In the genomic region with DNA sequence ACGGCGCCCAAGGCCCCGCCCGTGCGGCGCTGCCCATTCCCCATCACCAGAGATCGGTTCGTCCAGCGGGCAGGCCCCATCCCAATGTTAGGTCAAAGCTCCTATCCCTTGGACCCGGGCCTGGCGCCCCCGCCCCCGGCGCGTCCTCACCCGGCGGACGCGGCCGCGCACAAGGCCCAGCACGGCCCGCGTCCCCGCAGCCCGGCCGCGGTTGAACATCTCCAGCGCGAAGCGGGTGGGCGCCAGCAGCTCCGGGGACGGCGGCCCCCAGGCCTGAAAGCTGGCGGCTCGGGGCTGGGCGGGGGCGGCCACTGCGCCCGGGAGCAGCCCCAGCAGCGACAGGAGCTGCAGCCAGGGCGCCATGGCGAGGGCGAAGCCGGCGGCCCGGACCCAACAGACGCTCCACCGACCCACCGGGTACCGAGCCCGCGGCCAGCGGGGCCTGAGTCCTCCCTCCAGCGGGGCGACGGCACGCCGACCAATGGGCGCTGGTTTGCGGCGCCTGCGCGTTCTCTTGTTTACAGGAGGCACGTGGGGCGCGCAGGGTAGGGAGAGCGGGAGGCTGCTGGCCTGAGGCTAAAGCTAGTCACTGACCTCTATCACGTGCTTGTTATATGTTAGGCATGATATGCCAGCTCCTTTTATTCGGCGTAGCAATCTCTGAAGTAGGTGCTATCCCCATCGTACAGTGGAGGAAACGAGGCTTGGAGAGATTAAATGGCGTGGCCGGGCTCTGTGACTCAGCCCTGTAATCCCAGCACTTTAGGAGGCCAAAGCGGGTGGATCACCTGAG, we compare ENCODE assay signal across 8 cellular contexts. TPM values are rescaled to one million over a fixed set of nuclear protein-coding genes. Genes with fewer than 3 reads are reported as not detected.
DNase-seq lines count a peak whose midpoint lies in the region; ATAC-seq and TF ChIP-seq lines count a peak whose summit lies in the region.

A gene (minus strand): TSS at position 483 of the 793 bp plus-strand sequence. CDS start 120 bp downstream, at position 363.

- TF ChIP-seq CTCF in ascending aorta (IDR thresholded peaks at IDR 0.05) (no peak), right atrium auricular region (IDR thresholded peaks at IDR 0.05) (no peak), gastrocnemius medialis (IDR thresholded peaks at IDR 0.05 in 4 of 5, conservative IDR thresholded peaks at IDR 0.05 in 1 of 5) (no peak)

- H3K36me3 ChIP-seq in ascending aorta = peaks cover 0 to 5% of the 10 kb centered on the region in 2 donors
- peaks cover 9% of the 10 kb centered on the region for H3K36me3 ChIP-seq in right atrium auricular region
- peaks cover 0 to 12% of the 10 kb centered on the region in 2 donors for H3K36me3 ChIP-seq in gastrocnemius medialis

- DNase-seq in GM03348 (ENCODE audit: low spot score) (peak; percentile 99), NCI-H1092 (lab: John Stamatoyannopoulos, UW) (peak; percentile 72), T1000 (lab: John Stamatoyannopoulos, UW) (peak; percentile 61), ascending aorta (ENCODE audit: low spot score in 2 of 2) (peak; percentile 40 to 89), right atrium auricular region (ENCODE audit: low spot score) (peak; percentile 83), gastrocnemius medialis (peak; percentile 89 to 91)

- H3K4me3 ChIP-seq in ascending aorta (peak within 1 kb of the TSS; percentile 63 to 70), right atrium auricular region (peak within 1 kb of the TSS; percentile 46 to 68), gastrocnemius medialis (peak within 1 kb of the TSS; percentile 56 to 77 (median 66))

- H3K4me1 ChIP-seq in ascending aorta (peaks cover 3 to 5% of the 10 kb centered on the region in 2 donors), right atrium auricular region (peaks cover 0 to 14% of the 10 kb centered on the region in 2 donors), gastrocnemius medialis (peaks cover 5 to 11% of the 10 kb centered on the region in 2 donors)

- H3K9me3 ChIP-seq in ascending aorta (no peaks in the 10 kb centered on the region), right atrium auricular region (no peaks in the 10 kb centered on the region), gastrocnemius medialis (no peaks in the 10 kb centered on the region)

- H3K27me3 ChIP-seq in ascending aorta = no peaks in the 10 kb centered on the region
- H3K27me3 ChIP-seq in right atrium auricular region = no peaks in the 10 kb centered on the region
- H3K27me3 ChIP-seq in gastrocnemius medialis = no peaks in the 10 kb centered on the region

- in situ Hi-C loops in gastrocnemius medialis (cut with MboI; ENCODE audit: low sequenced_read_pairs in 4 of 4) = no loop called here

- peak; percentile 92 to 93 for ATAC-seq in gastrocnemius medialis
- no peak for ATAC-seq in HG02938 (IDR thresholded peaks at IDR 0.05; ENCODE audit: unreplicated experiment)
- no peak for ATAC-seq in HG03460 (IDR thresholded peaks at IDR 0.05; ENCODE audit: unreplicated experiment)

- intact Hi-C loops in ascending aorta (cut with DNase I) = loop anchor here (1.0 kb wide), 1 partner anchor 22 kb away; a partner anchor contains a TSS
- intact Hi-C loops in gastrocnemius medialis (cut with DNase I; ENCODE audit: low total_unique reads) = no loop called here

- peak; percentile 32 to 85 for TF ChIP-seq POLR2A in gastrocnemius medialis (IDR thresholded peaks at IDR 0.05)

- H3K27ac ChIP-seq in ascending aorta (peak within 1 kb of the TSS in 1 of 2 donors; percentile 46), right atrium auricular region (peak within 1 kb of the TSS; percentile 19 to 25), gastrocnemius medialis (peak within 1 kb of the TSS; percentile 74 to 86 (median 79))

RNA-seq across cellular contexts. Expression of the gene that starts here (rescaled TPM):
- total RNA-seq in ascending aorta (98.8 TPM), right atrium auricular region (100 to 1,000 TPM in 1 of 2 donors, 10 to 100 TPM in 1; 79.1 to 124 TPM), gastrocnemius medialis (10 to 100 TPM; 49.1 to 87.0 (median 60.6) TPM)

Comparison
In these comparisons a context has a peak if more than half of its experiments do, and no peak if none do; other contexts are left out.
1. ATAC-seq: peak in gastrocnemius medialis (2 of 2); none in HG02938 (single experiment) and HG03460 (single experiment).
2. Peak in every context shown above with its lines, with median percentiles within 50 percentile points of each other: DNase-seq and H3K4me3 ChIP-seq.